8 cellular contexts compared by ENCODE assay signal in the genomic region with DNA sequence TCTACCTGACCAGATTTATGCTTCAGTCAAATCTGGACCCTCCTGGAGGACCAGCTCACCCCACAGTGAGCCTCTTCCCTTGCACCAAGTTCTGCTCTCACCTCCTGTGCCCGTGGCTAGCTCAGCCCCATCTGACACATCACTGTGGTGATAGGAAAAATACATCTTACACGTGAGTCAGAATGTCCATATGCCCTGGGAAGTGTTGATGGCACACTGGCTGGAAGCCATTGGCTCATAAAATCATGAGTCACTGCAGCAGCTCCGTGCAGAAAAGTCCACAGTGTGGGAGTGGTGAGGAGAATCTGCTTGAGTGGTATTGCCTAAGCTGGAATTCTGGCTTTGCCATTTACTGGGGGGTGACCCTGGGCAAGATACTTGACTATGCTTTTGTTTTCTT. TPM values are rescaled to one million over a fixed set of nuclear protein-coding genes. Genes with fewer than 3 reads are reported as not detected.
A peak's percentile ranks its signal among the peaks of the same experiment; 100 is the strongest.
DNase-seq lines count a peak whose midpoint lies in the region; ATAC-seq and TF ChIP-seq lines count a peak whose summit lies in the region.

No MANE protein-coding gene starts in this region.

- no peak overlapping the region for H3K4me2 ChIP-seq in GM23338

- no peaks in the 10 kb centered on the region for H3F3A ChIP-seq in GM23338 (replicated peaks; ENCODE audit: low read depth)

- TF ChIP-seq CTCF in GM23338 (conservative IDR thresholded peaks at IDR 0.05; ENCODE audit: low read depth in 2 of 2): no peak

- H3K4me3 ChIP-seq in GM23338: no peak overlapping the region

- H3K9me3 Mint-ChIP-seq in GM23338: peaks cover 20% of the 10 kb centered on the region

- H3K36me3 ChIP-seq in GM23338 (ENCODE audit: insufficient read depth): no peaks in the 10 kb centered on the region

- no peak for ATAC-seq in GM23338
- no peak for ATAC-seq in HG03460 (IDR thresholded peaks at IDR 0.05; ENCODE audit: unreplicated experiment)
- ATAC-seq in GM21737 (IDR thresholded peaks at IDR 0.05; ENCODE audit: unreplicated experiment): no peak

- H3K4me1 Mint-ChIP-seq in GM23338: no peaks in the 10 kb centered on the region

- H3K9me2 ChIP-seq in GM23338 (ENCODE audit: insufficient read depth): no peaks in the 10 kb centered on the region; the same call in 1 of the 2 replicates

- DNase-seq in AML-193 (lab: John Stamatoyannopoulos, UW): peak; percentile 22 to 49
- DNase-seq in HT-29 (ENCODE audit: low spot score): peak; percentile 86
- DNase-seq in activated T-cell treated with anti-CD3 and anti-CD28 coated beads for 48 hours (ENCODE audit: low read depth): peak; percentile 30
- DNase-seq in cardiac septum (ENCODE audit: low spot score): peak; percentile 79
- DNase-seq in stimulated activated CD4-positive, alpha-beta T cell treated with anti-CD3 and anti-CD28 coated beads, Interleukin-4, amount 100 ng/mL, for 1 hour: peak; percentile 29
- DNase-seq in GM23338 (ENCODE audit: low spot score): no peak

- no peak overlapping the region for H3K4me3 Mint-ChIP-seq in GM23338

- intact Hi-C loops in cardiac septum (cut with DNase I): no loop called here

- H3K36me3 Mint-ChIP-seq in GM23338 (ENCODE audit: low read depth): peaks cover 8% of the 10 kb centered on the region

- H3K79me2 ChIP-seq in GM23338 (replicated peaks; ENCODE audit: insufficient read depth): no peaks in the 10 kb centered on the region

- H3K27ac ChIP-seq in GM23338 (ENCODE audit: low read depth): no peak overlapping the region

- no peaks in the 10 kb centered on the region for H3K27me3 ChIP-seq in GM23338 (ENCODE audit: insufficient read depth)

- H4K20me1 ChIP-seq in GM23338 (replicated peaks; ENCODE audit: insufficient read depth): no peaks in the 10 kb centered on the region

- H2AFZ ChIP-seq in GM23338: no peak overlapping the region

- H3K27me3 Mint-ChIP-seq in GM23338 (ENCODE audit: insufficient read depth, low read depth, poor library complexity): no peaks in the 10 kb centered on the region

- no peaks in the 10 kb centered on the region for H3K4me1 ChIP-seq in GM23338 (ENCODE audit: insufficient read depth)

- H3K27ac Mint-ChIP-seq in GM23338: no peak overlapping the region

TF ChIP-seq in GM23338, 12 proteins besides CTCF, POLR2A, EP300 and RAD21 (continues in another document):
- TF ChIP-seq JUNB (IDR thresholded peaks at IDR 0.05; ENCODE audit: unreplicated experiment) (no peak), REST (IDR thresholded peaks at IDR 0.05; ENCODE audit: unreplicated experiment) (no peak), ETS1 (IDR thresholded peaks at IDR 0.05) (no peak), STAT1 (IDR thresholded peaks at IDR 0.05; ENCODE audit: unreplicated experiment) (no peak), NANOG (IDR thresholded peaks at IDR 0.05; ENCODE audit: borderline replicate concordance) (no peak), EZH2phosphoT487 (IDR thresholded peaks at IDR 0.05; ENCODE audit: unreplicated experiment) (no peak), EZH2 (IDR thresholded peaks at IDR 0.05; ENCODE audit: low read depth, unreplicated experiment) (no peak), ZNF462 (CRISPR knock-in tag; IDR thresholded peaks at IDR 0.05) (no peak), ZNF331 (CRISPR knock-in tag; IDR thresholded peaks at IDR 0.05; ENCODE audit: low read depth) (no peak), POLR2AphosphoS5 (IDR thresholded peaks at IDR 0.05; ENCODE audit: low read depth) (no peak)

RNA-seq across cellular contexts. Expression of gene RAPGEF4, which starts 42.6 kb away (rescaled TPM):
- not detected in 2 replicates for total RNA-seq in HT-29 (2014; rRNA removed; shearing (Covaris generic))
- 12.6 TPM for total RNA-seq in cardiac septum
- 1.9 and 4.7 TPM in 2 replicates for total RNA-seq in GM23338 (2014; rRNA removed; shearing (Covaris generic))
- polyA plus RNA-seq in GM23338 (2016; fragmentation: Nextera tagmentation; extraction: Ambion mirVana): 0.80 and 1.7 TPM in 2 replicates
